ENCODE assay signal across 9 cellular contexts in the genomic region with DNA sequence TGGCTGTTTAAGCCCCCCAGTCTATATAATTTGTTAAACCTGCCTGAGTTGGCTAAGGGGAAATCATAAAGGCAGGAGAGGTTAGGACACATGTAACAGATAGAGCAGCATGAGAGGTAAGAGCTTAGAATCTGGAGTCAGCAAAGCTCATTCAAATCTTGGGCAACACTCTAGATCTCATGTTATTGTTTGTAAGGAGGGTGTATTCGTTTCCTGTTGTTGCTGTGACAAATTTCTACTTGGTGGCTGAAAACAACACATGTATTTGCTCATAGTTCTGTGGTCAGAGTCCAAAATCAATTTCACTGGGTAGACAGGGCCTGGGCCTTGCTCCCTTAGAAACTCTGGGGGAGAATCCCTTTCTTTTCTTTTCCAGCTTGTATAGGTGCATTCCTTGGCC. TPM values are rescaled to one million over a fixed set of nuclear protein-coding genes. Genes with fewer than 3 reads are reported as not detected.
DNase-seq lines count a peak whose midpoint lies in the region; ATAC-seq and TF ChIP-seq lines count a peak whose summit lies in the region.
"Had no signal": no experiment of that assay in that cellular context is flagged by ENCODE, and none has a peak within 500 bp of the region (broad histone marks: within the 10 kb centered on the region; RNA-seq: fewer than 3 reads in every experiment).

No MANE protein-coding gene starts in this region.

- POLR2A ChIA-PET in T-cell (lab: Charles Lee), result interaction anchor here in 1 of 2 donors (0.8 kb wide), 1 partner anchor 20 kb away, joined by 4 read pairs; no protein-coding TSS in a partner anchor

- H3K9ac ChIP-seq in mesenchymal stem cell (ENCODE audit: low read length), result no peak overlapping the region

- DNase-seq in activated naive CD4-positive, alpha-beta T cell treated with anti-CD3 and anti-CD28 coated beads for 36 hours, result no peak
- no peak for DNase-seq in activated naive CD4-positive, alpha-beta T cell (lab: John Stamatoyannopoulos, UW)
- no peak for DNase-seq in T-cell
- no peak for DNase-seq in esophagus squamous epithelium (lab: John Stamatoyannopoulos, UW)
- DNase-seq in stomach, result no peak
- DNase-seq in mesenchymal stem cell, result no peak
- no peak for DNase-seq in NCI-H2227 (lab: John Stamatoyannopoulos, UW; ENCODE audit: unreplicated experiment)
- DNase-seq: NCI-H146 had no signal

- ATAC-seq in T-cell (replicated peaks in 1 of 4), result peak in 2 of 4 experiments; percentile 9 to 21
- ATAC-seq in GM18868 (IDR thresholded peaks at IDR 0.05; ENCODE audit: unreplicated experiment), result no peak

- no peak overlapping the region for H3K23ac ChIP-seq in mesenchymal stem cell (ENCODE audit: low read length in 2 of 2)

- H3K4me3 Mint-ChIP-seq in activated naive CD4-positive, alpha-beta T cell treated with anti-CD3 and anti-CD28 coated beads for 36 hours, result no peak overlapping the region
- peak overlapping the region in 1 of 3 donors; percentile 59 for H3K4me3 Mint-ChIP-seq in T-cell

- H3K4me3 ChIP-seq in esophagus squamous epithelium (no peak overlapping the region), stomach (no peak overlapping the region), mesenchymal stem cell (ENCODE audit: insufficient read depth in 1 of 2, low read depth in 1 of 2, low read length in 2 of 2) (no peak overlapping the region)

- no peak overlapping the region for H2BK120ac ChIP-seq in mesenchymal stem cell (ENCODE audit: low read depth, low read length)

- H3K36me3 ChIP-seq in esophagus squamous epithelium (no peaks in the 10 kb centered on the region), stomach (no peaks in the 10 kb centered on the region), mesenchymal stem cell (ENCODE audit: control insufficient read depth in 1 of 2, insufficient read depth in 2 of 2, low read depth in 1 of 2, low read length in 2 of 2) (no peaks in the 10 kb centered on the region)

- H3K27ac Mint-ChIP-seq in activated naive CD4-positive, alpha-beta T cell treated with anti-CD3 and anti-CD28 coated beads for 36 hours, result peak overlapping the region; percentile 87
- peak overlapping the region; percentile 73 to 84 for H3K27ac Mint-ChIP-seq in T-cell

- H3K79me1 ChIP-seq in mesenchymal stem cell (replicated peaks; ENCODE audit: low read length, poor library complexity, severe bottlenecking), result no peaks in the 10 kb centered on the region

- H2BK12ac ChIP-seq in mesenchymal stem cell (ENCODE audit: low read length in 2 of 2), result no peak overlapping the region

- H4K8ac ChIP-seq in mesenchymal stem cell (ENCODE audit: low read length), result no peak overlapping the region

- no peaks in the 10 kb centered on the region for H3K27me3 Mint-ChIP-seq in activated naive CD4-positive, alpha-beta T cell treated with anti-CD3 and anti-CD28 coated beads for 36 hours (ENCODE audit: low read depth)
- H3K27me3 Mint-ChIP-seq in T-cell, result no peaks in the 10 kb centered on the region

- no peak overlapping the region for H2BK5ac ChIP-seq in mesenchymal stem cell (ENCODE audit: low read depth, low read length, poor library complexity, severe bottlenecking)

- H3K27me3 ChIP-seq in esophagus squamous epithelium, result peaks cover 0 to 9% (median 0%) of the 10 kb centered on the region in 4 donors
- no peaks in the 10 kb centered on the region for H3K27me3 ChIP-seq in stomach
- peaks cover 0 to 18% of the 10 kb centered on the region in 2 experiments for H3K27me3 ChIP-seq in mesenchymal stem cell (ENCODE audit: control insufficient read depth in 1 of 2, insufficient read depth in 1 of 2, low read length in 2 of 2)

- H3K18ac ChIP-seq in mesenchymal stem cell (ENCODE audit: low read depth in 1 of 2, low read length in 2 of 2), result no peak overlapping the region

- TF ChIP-seq CTCF in esophagus squamous epithelium (IDR thresholded peaks at IDR 0.05) (no peak), stomach (IDR thresholded peaks at IDR 0.05) (no peak)

- peaks cover 78% of the 10 kb centered on the region for H3K4me1 Mint-ChIP-seq in activated naive CD4-positive, alpha-beta T cell treated with anti-CD3 and anti-CD28 coated beads for 36 hours (ENCODE audit: low read depth)
- peaks cover 79 to 91% (median 81%) of the 10 kb centered on the region in 3 donors for H3K4me1 Mint-ChIP-seq in T-cell

- no peak overlapping the region for H3K4me2 ChIP-seq in mesenchymal stem cell (ENCODE audit: low read length, poor library complexity, severe bottlenecking)

- no peaks in the 10 kb centered on the region for H3K9me3 Mint-ChIP-seq in activated naive CD4-positive, alpha-beta T cell treated with anti-CD3 and anti-CD28 coated beads for 36 hours
- H3K9me3 Mint-ChIP-seq in T-cell, result peaks cover 0 to 3% (median 0%) of the 10 kb centered on the region in 3 donors

- intact Hi-C loops in activated naive CD4-positive, alpha-beta T cell treated with anti-CD3 and anti-CD28 coated beads for 36 hours (cut with micrococcal nuclease), result no loop called here
- intact Hi-C loops in esophagus squamous epithelium (cut with DNase I), result no loop called here
- intact Hi-C loops in stomach (cut with DNase I; ENCODE audit: low total_unique reads), result no loop called here

- no peak overlapping the region for H4K91ac ChIP-seq in mesenchymal stem cell (ENCODE audit: low read length)

- no peak overlapping the region for H3K4ac ChIP-seq in mesenchymal stem cell (ENCODE audit: low read depth in 1 of 2, low read length in 2 of 2)

- H3K27ac ChIP-seq in esophagus squamous epithelium (peak overlapping the region in 3 of 4 donors; percentile 17 to 65 (median 58)), stomach (peak overlapping the region in 4 of 5 donors; percentile 37 to 67 (median 52)), mesenchymal stem cell (ENCODE audit: low read length, poor library complexity, severe bottlenecking) (no peak overlapping the region)

- H3K4me1 ChIP-seq in esophagus squamous epithelium (peaks cover 0 to 6% (median 0%) of the 10 kb centered on the region in 3 donors), stomach (peaks cover 0 to 6% (median 4%) of the 10 kb centered on the region in 4 donors), mesenchymal stem cell (ENCODE audit: control insufficient read depth, insufficient read depth, low read depth, low read length) (no peaks in the 10 kb centered on the region)

- 41 to 47% methylated on average over 1 of the region's 1 CpG for WGBS in esophagus squamous epithelium, 2 donors
- 25 to 73% (median 42%) methylated on average over 1 of the region's 1 CpG for WGBS in stomach, 5 donors
- 5% methylated on average over 1 of the region's 1 CpG for WGBS in mesenchymal stem cell

- H3K9me3 ChIP-seq in esophagus squamous epithelium (no peaks in the 10 kb centered on the region), stomach (no peaks in the 10 kb centered on the region), mesenchymal stem cell (ENCODE audit: control insufficient read depth, low read length) (no peaks in the 10 kb centered on the region)

- no peak overlapping the region for H2AFZ ChIP-seq in mesenchymal stem cell (ENCODE audit: low read depth, low read length)

- no peak overlapping the region for H3K14ac ChIP-seq in mesenchymal stem cell (ENCODE audit: low read length in 2 of 2)

- H2AK5ac ChIP-seq in mesenchymal stem cell (ENCODE audit: low read length, severe bottlenecking), result no peak overlapping the region

- no peak overlapping the region for H2BK15ac ChIP-seq in mesenchymal stem cell (ENCODE audit: low read depth, poor library complexity, severe bottlenecking)

- H3K36me3 Mint-ChIP-seq in activated naive CD4-positive, alpha-beta T cell treated with anti-CD3 and anti-CD28 coated beads for 36 hours (ENCODE audit: low read depth), result no peaks in the 10 kb centered on the region
- H3K36me3 Mint-ChIP-seq in T-cell, result no peaks in the 10 kb centered on the region

- TF ChIP-seq POLR2A in esophagus squamous epithelium (IDR thresholded peaks at IDR 0.05) (no peak), stomach (IDR thresholded peaks at IDR 0.05) (no peak)

- no peak for TF ChIP-seq EP300 in stomach (IDR thresholded peaks at IDR 0.05)

- CTCF ChIA-PET in activated naive CD4-positive, alpha-beta T cell treated with anti-CD3 and anti-CD28 coated beads for 36 hours (lab: Charles Lee), result no interaction called here
- CTCF ChIA-PET in T-cell (lab: Charles Lee), result interaction anchor here in 1 of 2 donors (1.2 kb wide), 1 partner anchor 12 kb away, joined by 3 read pairs; no protein-coding TSS in a partner anchor

RNA-seq across cellular contexts. Expression of a gene that starts 4.3 kb away (rescaled TPM):
- total RNA-seq in activated naive CD4-positive, alpha-beta T cell treated with anti-CD3 and anti-CD28 coated beads for 36 hours, result 1 to 10 TPM; 1.8 to 2.0 TPM
- total RNA-seq in T-cell (1 to 10 TPM in 3 of 5 donors, under 1 TPM in 2; 0.54 to 3.6 (median 2.5) TPM), esophagus squamous epithelium (1 to 10 TPM in 2 of 4 donors, not detected in 2; 2.3 TPM), stomach (1 to 10 TPM in 2 of 5 donors, not detected in 3; 2.6 to 3.3 TPM)
- polyA plus RNA-seq in stomach, result 1 to 10 TPM; 2.4 to 3.6 (median 2.7) TPM
- polyA plus RNA-seq in mesenchymal stem cell (2013, experiment 1 of 2), result not detected
- polyA plus RNA-seq in mesenchymal stem cell (2013, experiment 2 of 2), result not detected
